ENCODE assay signal across 2 cellular contexts in genomic region chr1:109198043-109198695, GRCh38.
TF ChIP-seq lines count a peak whose summit lies in the region.

No MANE protein-coding gene starts in this region.

TF ChIP-seq in IMR-90, 13 proteins besides CTCF, POLR2A, EP300 and RAD21:
- TF ChIP-seq CHD1 (IDR thresholded peaks at IDR 0.05; ENCODE audit: low read depth, low read length): no peak
- TF ChIP-seq, protein P1, sequence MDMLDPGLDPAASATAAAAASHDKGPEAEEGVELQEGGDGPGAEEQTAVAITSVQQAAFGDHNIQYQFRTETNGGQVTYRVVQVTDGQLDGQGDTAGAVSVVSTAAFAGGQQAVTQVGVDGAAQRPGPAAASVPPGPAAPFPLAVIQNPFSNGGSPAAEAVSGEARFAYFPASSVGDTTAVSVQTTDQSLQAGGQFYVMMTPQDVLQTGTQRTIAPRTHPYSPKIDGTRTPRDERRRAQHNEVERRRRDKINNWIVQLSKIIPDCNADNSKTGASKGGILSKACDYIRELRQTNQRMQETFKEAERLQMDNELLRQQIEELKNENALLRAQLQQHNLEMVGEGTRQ (IDR thresholded peaks at IDR 0.05; ENCODE audit: low read depth, low read length): 0 out of 2 replicates have a peak, but pooled peaks have one; percentile 11
- no peak for TF ChIP-seq RFX5 (IDR thresholded peaks at IDR 0.05; ENCODE audit: low read depth, low read length)
- TF ChIP-seq ELK1 (IDR thresholded peaks at IDR 0.05; ENCODE audit: borderline replicate concordance, low read depth, low read length): no peak
- no peak for TF ChIP-seq BHLHE40 (IDR thresholded peaks at IDR 0.05; ENCODE audit: low read depth, low read length)
- TF ChIP-seq CEBPB (IDR thresholded peaks at IDR 0.05; ENCODE audit: low read depth, low read length): peak; percentile 76
- TF ChIP-seq NFE2L2 (IDR thresholded peaks at IDR 0.05; ENCODE audit: low read depth, low read length): peak; percentile 88
- peak; percentile 36; the same call in 1 of the 2 replicates for TF ChIP-seq MAFK (IDR thresholded peaks at IDR 0.05; ENCODE audit: low read depth, low read length)
- peak; percentile 63 for TF ChIP-seq FOS (IDR thresholded peaks at IDR 0.05; ENCODE audit: low read depth, low read length)
- TF ChIP-seq RCOR1 (IDR thresholded peaks at IDR 0.05; ENCODE audit: insufficient replicate concordance, low read length): no peak
- peak; percentile 42; the same call in 1 of the 2 replicates for TF ChIP-seq MXI1 (IDR thresholded peaks at IDR 0.05; ENCODE audit: borderline replicate concordance, low read depth, low read length)
- TF ChIP-seq MAZ (IDR thresholded peaks at IDR 0.05; ENCODE audit: borderline replicate concordance, low read depth, low read length): peak; percentile 76; the same call in 1 of the 2 replicates
- no peak for TF ChIP-seq SMC3 (IDR thresholded peaks at IDR 0.05; ENCODE audit: low read depth, low read length)

TF ChIP-seq in K562, 482 proteins besides CTCF, POLR2A, EP300 and RAD21 (continues in another document):
- no peak for TF ChIP-seq ZNF23 (CRISPR knock-in tag; IDR thresholded peaks at IDR 0.05)
- TF ChIP-seq TAL1 (IDR thresholded peaks at IDR 0.05): peak; percentile 95
- peak in 1 of 2 experiments; percentile 49; a peak in 1 of 4 replicates for TF ChIP-seq HDAC1 (IDR thresholded peaks at IDR 0.05)
- TF ChIP-seq, protein P2, sequence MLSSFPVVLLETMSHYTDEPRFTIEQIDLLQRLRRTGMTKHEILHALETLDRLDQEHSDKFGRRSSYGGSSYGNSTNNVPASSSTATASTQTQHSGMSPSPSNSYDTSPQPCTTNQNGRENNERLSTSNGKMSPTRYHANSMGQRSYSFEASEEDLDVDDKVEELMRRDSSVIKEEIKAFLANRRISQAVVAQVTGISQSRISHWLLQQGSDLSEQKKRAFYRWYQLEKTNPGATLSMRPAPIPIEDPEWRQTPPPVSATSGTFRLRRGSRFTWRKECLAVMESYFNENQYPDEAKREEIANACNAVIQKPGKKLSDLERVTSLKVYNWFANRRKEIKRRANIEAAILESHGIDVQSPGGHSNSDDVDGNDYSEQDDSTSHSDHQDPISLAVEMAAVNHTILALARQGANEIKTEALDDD (IDR thresholded peaks at IDR 0.05): no peak
- TF ChIP-seq, protein P3, sequence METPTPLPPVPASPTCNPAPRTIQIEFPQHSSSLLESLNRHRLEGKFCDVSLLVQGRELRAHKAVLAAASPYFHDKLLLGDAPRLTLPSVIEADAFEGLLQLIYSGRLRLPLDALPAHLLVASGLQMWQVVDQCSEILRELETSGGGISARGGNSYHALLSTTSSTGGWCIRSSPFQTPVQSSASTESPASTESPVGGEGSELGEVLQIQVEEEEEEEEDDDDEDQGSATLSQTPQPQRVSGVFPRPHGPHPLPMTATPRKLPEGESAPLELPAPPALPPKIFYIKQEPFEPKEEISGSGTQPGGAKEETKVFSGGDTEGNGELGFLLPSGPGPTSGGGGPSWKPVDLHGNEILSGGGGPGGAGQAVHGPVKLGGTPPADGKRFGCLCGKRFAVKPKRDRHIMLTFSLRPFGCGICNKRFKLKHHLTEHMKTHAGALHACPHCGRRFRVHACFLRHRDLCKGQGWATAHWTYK (CRISPR knock-in tag; IDR thresholded peaks at IDR 0.05): no peak
- peak; percentile 65; the same call in 1 of the 2 replicates for TF ChIP-seq ARID3A (IDR thresholded peaks at IDR 0.05; ENCODE audit: borderline replicate concordance, low read depth, low read length)
- TF ChIP-seq PTTG1 (tag; IDR thresholded peaks at IDR 0.05; ENCODE audit: low read depth): no peak
- TF ChIP-seq, protein P4, sequence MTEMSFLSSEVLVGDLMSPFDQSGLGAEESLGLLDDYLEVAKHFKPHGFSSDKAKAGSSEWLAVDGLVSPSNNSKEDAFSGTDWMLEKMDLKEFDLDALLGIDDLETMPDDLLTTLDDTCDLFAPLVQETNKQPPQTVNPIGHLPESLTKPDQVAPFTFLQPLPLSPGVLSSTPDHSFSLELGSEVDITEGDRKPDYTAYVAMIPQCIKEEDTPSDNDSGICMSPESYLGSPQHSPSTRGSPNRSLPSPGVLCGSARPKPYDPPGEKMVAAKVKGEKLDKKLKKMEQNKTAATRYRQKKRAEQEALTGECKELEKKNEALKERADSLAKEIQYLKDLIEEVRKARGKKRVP (CRISPR knock-in tag; IDR thresholded peaks at IDR 0.05): no peak; the same call in 1 of the 2 replicates
- TF ChIP-seq TBP (optimal IDR thresholded peaks at IDR 0.05; ENCODE audit: low read depth, low read length): no peak
- TF ChIP-seq BCL6 (CRISPR knock-in tag; IDR thresholded peaks at IDR 0.05): no peak
- TF ChIP-seq ZNF785 (CRISPR knock-in tag; IDR thresholded peaks at IDR 0.05): no peak
- no peak for TF ChIP-seq HDGF (IDR thresholded peaks at IDR 0.05)
- TF ChIP-seq FOXA3 (CRISPR knock-in tag; conservative IDR thresholded peaks at IDR 0.05 in 1 of 2, IDR thresholded peaks at IDR 0.05 in 1 of 2): no peak; a peak in 1 of 4 replicates
- TF ChIP-seq ZNF57 (CRISPR knock-in tag; IDR thresholded peaks at IDR 0.05): no peak
- TF ChIP-seq SP2 (IDR thresholded peaks at IDR 0.05; ENCODE audit: extremely low read depth, low read depth, low read length, poor library complexity, severe bottlenecking): no peak
- no peak for TF ChIP-seq RBM39 (optimal IDR thresholded peaks at IDR 0.05; ENCODE audit: low read depth, low read length)
- no peak for TF ChIP-seq HDAC3 (IDR thresholded peaks at IDR 0.05; ENCODE audit: borderline replicate concordance, partially characterized antibody)
- peak; percentile 81; the same call in 1 of the 2 replicates for TF ChIP-seq GATAD2A (IDR thresholded peaks at IDR 0.05)
- peak; percentile 90 for TF ChIP-seq POLR2AphosphoS5 (IDR thresholded peaks at IDR 0.05; ENCODE audit: control insufficient read depth, insufficient read depth, low read depth, low read length)
- TF ChIP-seq LCOR (CRISPR knock-in tag; IDR thresholded peaks at IDR 0.05): no peak
- peak; percentile 45; the same call in 1 of the 2 replicates for TF ChIP-seq ETV1 (tag; conservative IDR thresholded peaks at IDR 0.05; ENCODE audit: low read depth)
- no peak; the same call in 1 of the 2 replicates for TF ChIP-seq ZEB2 (IDR thresholded peaks at IDR 0.05)
- TF ChIP-seq, protein P5, sequence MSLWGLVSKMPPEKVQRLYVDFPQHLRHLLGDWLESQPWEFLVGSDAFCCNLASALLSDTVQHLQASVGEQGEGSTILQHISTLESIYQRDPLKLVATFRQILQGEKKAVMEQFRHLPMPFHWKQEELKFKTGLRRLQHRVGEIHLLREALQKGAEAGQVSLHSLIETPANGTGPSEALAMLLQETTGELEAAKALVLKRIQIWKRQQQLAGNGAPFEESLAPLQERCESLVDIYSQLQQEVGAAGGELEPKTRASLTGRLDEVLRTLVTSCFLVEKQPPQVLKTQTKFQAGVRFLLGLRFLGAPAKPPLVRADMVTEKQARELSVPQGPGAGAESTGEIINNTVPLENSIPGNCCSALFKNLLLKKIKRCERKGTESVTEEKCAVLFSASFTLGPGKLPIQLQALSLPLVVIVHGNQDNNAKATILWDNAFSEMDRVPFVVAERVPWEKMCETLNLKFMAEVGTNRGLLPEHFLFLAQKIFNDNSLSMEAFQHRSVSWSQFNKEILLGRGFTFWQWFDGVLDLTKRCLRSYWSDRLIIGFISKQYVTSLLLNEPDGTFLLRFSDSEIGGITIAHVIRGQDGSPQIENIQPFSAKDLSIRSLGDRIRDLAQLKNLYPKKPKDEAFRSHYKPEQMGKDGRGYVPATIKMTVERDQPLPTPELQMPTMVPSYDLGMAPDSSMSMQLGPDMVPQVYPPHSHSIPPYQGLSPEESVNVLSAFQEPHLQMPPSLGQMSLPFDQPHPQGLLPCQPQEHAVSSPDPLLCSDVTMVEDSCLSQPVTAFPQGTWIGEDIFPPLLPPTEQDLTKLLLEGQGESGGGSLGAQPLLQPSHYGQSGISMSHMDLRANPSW (CRISPR knock-in tag; IDR thresholded peaks at IDR 0.05): no peak
- no peak for TF ChIP-seq NFRKB (IDR thresholded peaks at IDR 0.05; ENCODE audit: low read depth)
- TF ChIP-seq TBL1XR1 (IDR thresholded peaks at IDR 0.05; ENCODE audit: low read length in 2 of 2): peak in 1 of 2 experiments; percentile 86; a peak in 2 of 4 replicates
- no peak; a peak in 1 of 4 replicates for TF ChIP-seq NONO (IDR thresholded peaks at IDR 0.05; ENCODE audit: low read depth in 2 of 2, low read length in 1 of 2)
- TF ChIP-seq SP1 (CRISPR knock-in tag; IDR thresholded peaks at IDR 0.05): no peak
- TF ChIP-seq ZNF184 (CRISPR knock-in tag; IDR thresholded peaks at IDR 0.05): no peak
- TF ChIP-seq TEAD1 (CRISPR knock-in tag; IDR thresholded peaks at IDR 0.05): no peak
- no peak for TF ChIP-seq KAT8 (IDR thresholded peaks at IDR 0.05; ENCODE audit: low read depth)
- TF ChIP-seq MAFF (IDR thresholded peaks at IDR 0.05; ENCODE audit: low read length): peak; percentile 91
- peak; percentile 25 for TF ChIP-seq GATA2 (CRISPR knock-in tag; IDR thresholded peaks at IDR 0.05)
- TF ChIP-seq KLF10 (CRISPR knock-in tag; IDR thresholded peaks at IDR 0.05): no peak
- TF ChIP-seq JUND (IDR thresholded peaks at IDR 0.05; ENCODE audit: borderline replicate concordance, low read depth, low read length): peak; percentile 55; the same call in 1 of the 2 replicates
- peak; percentile 19; the same call in 1 of the 3 replicates for TF ChIP-seq JUND (tag; IDR thresholded peaks at IDR 0.05; ENCODE audit: borderline replicate concordance, low read depth, low read length)
- TF ChIP-seq, protein P6, sequence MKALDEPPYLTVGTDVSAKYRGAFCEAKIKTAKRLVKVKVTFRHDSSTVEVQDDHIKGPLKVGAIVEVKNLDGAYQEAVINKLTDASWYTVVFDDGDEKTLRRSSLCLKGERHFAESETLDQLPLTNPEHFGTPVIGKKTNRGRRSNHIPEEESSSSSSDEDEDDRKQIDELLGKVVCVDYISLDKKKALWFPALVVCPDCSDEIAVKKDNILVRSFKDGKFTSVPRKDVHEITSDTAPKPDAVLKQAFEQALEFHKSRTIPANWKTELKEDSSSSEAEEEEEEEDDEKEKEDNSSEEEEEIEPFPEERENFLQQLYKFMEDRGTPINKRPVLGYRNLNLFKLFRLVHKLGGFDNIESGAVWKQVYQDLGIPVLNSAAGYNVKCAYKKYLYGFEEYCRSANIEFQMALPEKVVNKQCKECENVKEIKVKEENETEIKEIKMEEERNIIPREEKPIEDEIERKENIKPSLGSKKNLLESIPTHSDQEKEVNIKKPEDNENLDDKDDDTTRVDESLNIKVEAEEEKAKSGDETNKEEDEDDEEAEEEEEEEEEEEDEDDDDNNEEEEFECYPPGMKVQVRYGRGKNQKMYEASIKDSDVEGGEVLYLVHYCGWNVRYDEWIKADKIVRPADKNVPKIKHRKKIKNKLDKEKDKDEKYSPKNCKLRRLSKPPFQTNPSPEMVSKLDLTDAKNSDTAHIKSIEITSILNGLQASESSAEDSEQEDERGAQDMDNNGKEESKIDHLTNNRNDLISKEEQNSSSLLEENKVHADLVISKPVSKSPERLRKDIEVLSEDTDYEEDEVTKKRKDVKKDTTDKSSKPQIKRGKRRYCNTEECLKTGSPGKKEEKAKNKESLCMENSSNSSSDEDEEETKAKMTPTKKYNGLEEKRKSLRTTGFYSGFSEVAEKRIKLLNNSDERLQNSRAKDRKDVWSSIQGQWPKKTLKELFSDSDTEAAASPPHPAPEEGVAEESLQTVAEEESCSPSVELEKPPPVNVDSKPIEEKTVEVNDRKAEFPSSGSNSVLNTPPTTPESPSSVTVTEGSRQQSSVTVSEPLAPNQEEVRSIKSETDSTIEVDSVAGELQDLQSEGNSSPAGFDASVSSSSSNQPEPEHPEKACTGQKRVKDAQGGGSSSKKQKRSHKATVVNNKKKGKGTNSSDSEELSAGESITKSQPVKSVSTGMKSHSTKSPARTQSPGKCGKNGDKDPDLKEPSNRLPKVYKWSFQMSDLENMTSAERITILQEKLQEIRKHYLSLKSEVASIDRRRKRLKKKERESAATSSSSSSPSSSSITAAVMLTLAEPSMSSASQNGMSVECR (CRISPR knock-in tag; IDR thresholded peaks at IDR 0.05): no peak
- TF ChIP-seq, protein P7, sequence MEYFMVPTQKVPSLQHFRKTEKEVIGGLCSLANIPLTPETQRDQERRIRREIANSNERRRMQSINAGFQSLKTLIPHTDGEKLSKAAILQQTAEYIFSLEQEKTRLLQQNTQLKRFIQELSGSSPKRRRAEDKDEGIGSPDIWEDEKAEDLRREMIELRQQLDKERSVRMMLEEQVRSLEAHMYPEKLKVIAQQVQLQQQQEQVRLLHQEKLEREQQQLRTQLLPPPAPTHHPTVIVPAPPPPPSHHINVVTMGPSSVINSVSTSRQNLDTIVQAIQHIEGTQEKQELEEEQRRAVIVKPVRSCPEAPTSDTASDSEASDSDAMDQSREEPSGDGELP (CRISPR knock-in tag; IDR thresholded peaks at IDR 0.05; ENCODE audit: borderline replicate concordance): peak; percentile 28; the same call in 1 of the 2 replicates
- no peak for TF ChIP-seq ZBTB1 (CRISPR knock-in tag; IDR thresholded peaks at IDR 0.05; ENCODE audit: borderline replicate concordance, low read depth)
- TF ChIP-seq, protein P8, sequence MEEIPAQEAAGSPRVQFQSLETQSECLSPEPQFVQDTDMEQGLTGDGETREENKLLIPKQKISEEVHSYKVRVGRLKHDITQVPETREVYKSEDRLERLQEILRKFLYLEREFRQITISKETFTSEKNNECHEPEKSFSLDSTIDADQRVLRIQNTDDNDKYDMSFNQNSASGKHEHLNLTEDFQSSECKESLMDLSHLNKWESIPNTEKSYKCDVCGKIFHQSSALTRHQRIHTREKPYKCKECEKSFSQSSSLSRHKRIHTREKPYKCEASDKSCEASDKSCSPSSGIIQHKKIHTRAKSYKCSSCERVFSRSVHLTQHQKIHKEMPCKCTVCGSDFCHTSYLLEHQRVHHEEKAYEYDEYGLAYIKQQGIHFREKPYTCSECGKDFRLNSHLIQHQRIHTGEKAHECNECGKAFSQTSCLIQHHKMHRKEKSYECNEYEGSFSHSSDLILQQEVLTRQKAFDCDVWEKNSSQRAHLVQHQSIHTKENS (CRISPR knock-in tag; IDR thresholded peaks at IDR 0.05): no peak
- TF ChIP-seq JUN (IDR thresholded peaks at IDR 0.05; ENCODE audit: borderline replicate concordance, low read depth, low read length): no peak
- no peak for TF ChIP-seq JUN (CRISPR knock-in tag; IDR thresholded peaks at IDR 0.05; ENCODE audit: borderline replicate concordance)
- no peak for TF ChIP-seq OTX1 (CRISPR knock-in tag; IDR thresholded peaks at IDR 0.05)
- TF ChIP-seq FOXK1 (CRISPR knock-in tag; IDR thresholded peaks at IDR 0.05; ENCODE audit: borderline replicate concordance): no peak
- TF ChIP-seq NFIC (IDR thresholded peaks at IDR 0.05): peak; percentile 65
- no peak for TF ChIP-seq XRCC5 (IDR thresholded peaks at IDR 0.05; ENCODE audit: low read depth, low read length)
- no peak for TF ChIP-seq ZNF79 (CRISPR knock-in tag; IDR thresholded peaks at IDR 0.05; ENCODE audit: low read depth)
- peak; percentile 38 for TF ChIP-seq RBBP5 (IDR thresholded peaks at IDR 0.05; ENCODE audit: borderline replicate concordance, insufficient read depth, low read length, poor library complexity, severe bottlenecking)
- TF ChIP-seq KLF13 (tag; IDR thresholded peaks at IDR 0.05; ENCODE audit: borderline replicate concordance, low read depth): no peak
